ENCODE assay signal across 2 cellular contexts in the genomic region with DNA sequence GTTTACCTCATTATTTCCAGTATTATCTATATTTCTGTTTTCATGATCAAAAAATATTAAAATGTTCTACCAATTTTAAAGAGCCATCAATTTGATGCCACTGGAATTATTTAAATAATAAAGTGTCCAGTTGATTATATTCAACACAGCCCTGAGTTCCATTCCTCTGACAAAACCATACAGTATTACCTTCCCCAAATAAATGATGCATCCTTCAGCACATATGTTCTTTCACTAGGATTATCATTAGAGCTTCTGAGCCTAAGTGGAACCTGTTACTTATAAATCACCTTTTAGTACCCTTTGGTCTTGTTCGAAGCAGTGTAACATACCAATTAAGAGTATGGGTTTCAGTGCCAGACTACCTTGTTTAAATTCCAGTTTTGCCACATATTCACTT.
TF ChIP-seq lines count a peak whose summit lies in the region.

No MANE protein-coding gene starts in this region.

TF ChIP-seq in SK-N-SH treated with all-trans-retinoic acid at 6 μM for 48 hours, 23 proteins besides CTCF, POLR2A, EP300 and RAD21 (continued from another document):
- TF ChIP-seq, protein P1, sequence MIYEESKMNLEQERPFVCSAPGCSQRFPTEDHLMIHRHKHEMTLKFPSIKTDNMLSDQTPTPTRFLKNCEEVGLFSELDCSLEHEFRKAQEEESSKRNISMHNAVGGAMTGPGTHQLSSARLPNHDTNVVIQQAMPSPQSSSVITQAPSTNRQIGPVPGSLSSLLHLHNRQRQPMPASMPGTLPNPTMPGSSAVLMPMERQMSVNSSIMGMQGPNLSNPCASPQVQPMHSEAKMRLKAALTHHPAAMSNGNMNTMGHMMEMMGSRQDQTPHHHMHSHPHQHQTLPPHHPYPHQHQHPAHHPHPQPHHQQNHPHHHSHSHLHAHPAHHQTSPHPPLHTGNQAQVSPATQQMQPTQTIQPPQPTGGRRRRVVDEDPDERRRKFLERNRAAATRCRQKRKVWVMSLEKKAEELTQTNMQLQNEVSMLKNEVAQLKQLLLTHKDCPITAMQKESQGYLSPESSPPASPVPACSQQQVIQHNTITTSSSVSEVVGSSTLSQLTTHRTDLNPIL (CRISPR knock-in tag; IDR thresholded peaks at IDR 0.05; ENCODE audit: low read depth) = no peak
- TF ChIP-seq SNAI2 (CRISPR knock-in tag; IDR thresholded peaks at IDR 0.05) = no peak
- TF ChIP-seq ZNF565 (CRISPR knock-in tag; conservative IDR thresholded peaks at IDR 0.05; ENCODE audit: low read depth) = no peak
- TF ChIP-seq ARNTL (CRISPR knock-in tag; IDR thresholded peaks at IDR 0.05; ENCODE audit: borderline replicate concordance, low read depth) = no peak
- TF ChIP-seq PPARA (CRISPR knock-in tag; IDR thresholded peaks at IDR 0.05; ENCODE audit: borderline replicate concordance) = no peak
- TF ChIP-seq ESRRG (CRISPR knock-in tag; IDR thresholded peaks at IDR 0.05) = no peak
- TF ChIP-seq, protein P2, sequence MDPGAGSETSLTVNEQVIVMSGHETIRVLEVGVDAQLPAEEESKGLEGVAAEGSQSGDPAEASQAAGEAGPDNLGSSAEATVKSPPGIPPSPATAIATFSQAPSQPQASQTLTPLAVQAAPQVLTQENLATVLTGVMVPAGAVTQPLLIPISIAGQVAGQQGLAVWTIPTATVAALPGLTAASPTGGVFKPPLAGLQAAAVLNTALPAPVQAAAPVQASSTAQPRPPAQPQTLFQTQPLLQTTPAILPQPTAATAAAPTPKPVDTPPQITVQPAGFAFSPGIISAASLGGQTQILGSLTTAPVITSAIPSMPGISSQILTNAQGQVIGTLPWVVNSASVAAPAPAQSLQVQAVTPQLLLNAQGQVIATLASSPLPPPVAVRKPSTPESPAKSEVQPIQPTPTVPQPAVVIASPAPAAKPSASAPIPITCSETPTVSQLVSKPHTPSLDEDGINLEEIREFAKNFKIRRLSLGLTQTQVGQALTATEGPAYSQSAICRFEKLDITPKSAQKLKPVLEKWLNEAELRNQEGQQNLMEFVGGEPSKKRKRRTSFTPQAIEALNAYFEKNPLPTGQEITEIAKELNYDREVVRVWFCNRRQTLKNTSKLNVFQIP (CRISPR knock-in tag; IDR thresholded peaks at IDR 0.05; ENCODE audit: borderline replicate concordance, low read depth) = no peak
- TF ChIP-seq, protein P3, sequence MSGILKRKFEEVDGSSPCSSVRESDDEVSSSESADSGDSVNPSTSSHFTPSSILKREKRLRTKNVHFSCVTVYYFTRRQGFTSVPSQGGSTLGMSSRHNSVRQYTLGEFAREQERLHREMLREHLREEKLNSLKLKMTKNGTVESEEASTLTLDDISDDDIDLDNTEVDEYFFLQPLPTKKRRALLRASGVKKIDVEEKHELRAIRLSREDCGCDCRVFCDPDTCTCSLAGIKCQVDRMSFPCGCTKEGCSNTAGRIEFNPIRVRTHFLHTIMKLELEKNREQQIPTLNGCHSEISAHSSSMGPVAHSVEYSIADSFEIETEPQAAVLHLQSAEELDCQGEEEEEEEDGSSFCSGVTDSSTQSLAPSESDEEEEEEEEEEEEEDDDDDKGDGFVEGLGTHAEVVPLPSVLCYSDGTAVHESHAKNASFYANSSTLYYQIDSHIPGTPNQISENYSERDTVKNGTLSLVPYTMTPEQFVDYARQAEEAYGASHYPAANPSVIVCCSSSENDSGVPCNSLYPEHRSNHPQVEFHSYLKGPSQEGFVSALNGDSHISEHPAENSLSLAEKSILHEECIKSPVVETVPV (CRISPR knock-in tag; IDR thresholded peaks at IDR 0.05) = no peak
- no peak for TF ChIP-seq ZFP3 (CRISPR knock-in tag; IDR thresholded peaks at IDR 0.05)
- no peak for TF ChIP-seq ZC3H10 (CRISPR knock-in tag; IDR thresholded peaks at IDR 0.05)
- TF ChIP-seq OSR1 (CRISPR knock-in tag; IDR thresholded peaks at IDR 0.05) = no peak
- no peak for TF ChIP-seq BACH2 (CRISPR knock-in tag; IDR thresholded peaks at IDR 0.05; ENCODE audit: borderline replicate concordance)
- TF ChIP-seq RARB (CRISPR knock-in tag; IDR thresholded peaks at IDR 0.05) = no peak
- TF ChIP-seq, protein P4, sequence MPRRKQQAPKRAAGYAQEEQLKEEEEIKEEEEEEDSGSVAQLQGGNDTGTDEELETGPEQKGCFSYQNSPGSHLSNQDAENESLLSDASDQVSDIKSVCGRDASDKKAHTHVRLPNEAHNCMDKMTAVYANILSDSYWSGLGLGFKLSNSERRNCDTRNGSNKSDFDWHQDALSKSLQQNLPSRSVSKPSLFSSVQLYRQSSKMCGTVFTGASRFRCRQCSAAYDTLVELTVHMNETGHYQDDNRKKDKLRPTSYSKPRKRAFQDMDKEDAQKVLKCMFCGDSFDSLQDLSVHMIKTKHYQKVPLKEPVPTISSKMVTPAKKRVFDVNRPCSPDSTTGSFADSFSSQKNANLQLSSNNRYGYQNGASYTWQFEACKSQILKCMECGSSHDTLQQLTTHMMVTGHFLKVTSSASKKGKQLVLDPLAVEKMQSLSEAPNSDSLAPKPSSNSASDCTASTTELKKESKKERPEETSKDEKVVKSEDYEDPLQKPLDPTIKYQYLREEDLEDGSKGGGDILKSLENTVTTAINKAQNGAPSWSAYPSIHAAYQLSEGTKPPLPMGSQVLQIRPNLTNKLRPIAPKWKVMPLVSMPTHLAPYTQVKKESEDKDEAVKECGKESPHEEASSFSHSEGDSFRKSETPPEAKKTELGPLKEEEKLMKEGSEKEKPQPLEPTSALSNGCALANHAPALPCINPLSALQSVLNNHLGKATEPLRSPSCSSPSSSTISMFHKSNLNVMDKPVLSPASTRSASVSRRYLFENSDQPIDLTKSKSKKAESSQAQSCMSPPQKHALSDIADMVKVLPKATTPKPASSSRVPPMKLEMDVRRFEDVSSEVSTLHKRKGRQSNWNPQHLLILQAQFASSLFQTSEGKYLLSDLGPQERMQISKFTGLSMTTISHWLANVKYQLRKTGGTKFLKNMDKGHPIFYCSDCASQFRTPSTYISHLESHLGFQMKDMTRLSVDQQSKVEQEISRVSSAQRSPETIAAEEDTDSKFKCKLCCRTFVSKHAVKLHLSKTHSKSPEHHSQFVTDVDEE (CRISPR knock-in tag; IDR thresholded peaks at IDR 0.05) = no peak
- no peak for TF ChIP-seq ZFP30 (CRISPR knock-in tag; IDR thresholded peaks at IDR 0.05)
- TF ChIP-seq TOX (CRISPR knock-in tag; IDR thresholded peaks at IDR 0.05; ENCODE audit: borderline replicate concordance) = no peak

TF ChIP-seq in SK-N-SH, 30 proteins besides CTCF, POLR2A, EP300 and RAD21 (continued from another document):
- TF ChIP-seq, protein P5, sequence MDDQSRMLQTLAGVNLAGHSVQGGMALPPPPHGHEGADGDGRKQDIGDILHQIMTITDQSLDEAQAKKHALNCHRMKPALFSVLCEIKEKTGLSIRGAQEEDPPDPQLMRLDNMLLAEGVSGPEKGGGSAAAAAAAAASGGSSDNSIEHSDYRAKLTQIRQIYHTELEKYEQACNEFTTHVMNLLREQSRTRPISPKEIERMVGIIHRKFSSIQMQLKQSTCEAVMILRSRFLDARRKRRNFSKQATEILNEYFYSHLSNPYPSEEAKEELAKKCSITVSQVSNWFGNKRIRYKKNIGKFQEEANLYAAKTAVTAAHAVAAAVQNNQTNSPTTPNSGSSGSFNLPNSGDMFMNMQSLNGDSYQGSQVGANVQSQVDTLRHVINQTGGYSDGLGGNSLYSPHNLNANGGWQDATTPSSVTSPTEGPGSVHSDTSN (IDR thresholded peaks at IDR 0.05) = no peak
- TF ChIP-seq GATA2 (CRISPR knock-in tag; IDR thresholded peaks at IDR 0.05) (no peak), RFX5 (IDR thresholded peaks at IDR 0.05; ENCODE audit: low read length) (no peak), JUND (IDR thresholded peaks at IDR 0.05) (no peak)
- TF ChIP-seq, protein P6, sequence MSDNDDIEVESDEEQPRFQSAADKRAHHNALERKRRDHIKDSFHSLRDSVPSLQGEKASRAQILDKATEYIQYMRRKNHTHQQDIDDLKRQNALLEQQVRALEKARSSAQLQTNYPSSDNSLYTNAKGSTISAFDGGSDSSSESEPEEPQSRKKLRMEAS (IDR thresholded peaks at IDR 0.05; ENCODE audit: low read depth) = no peak
- TF ChIP-seq, protein P7, sequence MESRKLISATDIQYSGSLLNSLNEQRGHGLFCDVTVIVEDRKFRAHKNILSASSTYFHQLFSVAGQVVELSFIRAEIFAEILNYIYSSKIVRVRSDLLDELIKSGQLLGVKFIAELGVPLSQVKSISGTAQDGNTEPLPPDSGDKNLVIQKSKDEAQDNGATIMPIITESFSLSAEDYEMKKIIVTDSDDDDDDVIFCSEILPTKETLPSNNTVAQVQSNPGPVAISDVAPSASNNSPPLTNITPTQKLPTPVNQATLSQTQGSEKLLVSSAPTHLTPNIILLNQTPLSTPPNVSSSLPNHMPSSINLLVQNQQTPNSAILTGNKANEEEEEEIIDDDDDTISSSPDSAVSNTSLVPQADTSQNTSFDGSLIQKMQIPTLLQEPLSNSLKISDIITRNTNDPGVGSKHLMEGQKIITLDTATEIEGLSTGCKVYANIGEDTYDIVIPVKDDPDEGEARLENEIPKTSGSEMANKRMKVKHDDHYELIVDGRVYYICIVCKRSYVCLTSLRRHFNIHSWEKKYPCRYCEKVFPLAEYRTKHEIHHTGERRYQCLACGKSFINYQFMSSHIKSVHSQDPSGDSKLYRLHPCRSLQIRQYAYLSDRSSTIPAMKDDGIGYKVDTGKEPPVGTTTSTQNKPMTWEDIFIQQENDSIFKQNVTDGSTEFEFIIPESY (IDR thresholded peaks at IDR 0.05; ENCODE audit: borderline replicate concordance, low read depth) = no peak
